ENCODE assay signal across 18 cellular contexts in genomic region chr6:49284134-49284533, GRCh38.
"Had no signal": no experiment of that assay in that cellular context is flagged by ENCODE, and none has a peak within 500 bp of the region (broad histone marks: within the 10 kb centered on the region; RNA-seq: fewer than 3 reads in every experiment).

No MANE protein-coding gene starts in this region.

- ATAC-seq: left cardiac atrium, lower lobe of right lung, natural killer cell, pancreas, right cardiac atrium had no signal

- DNase-seq: dorsolateral prefrontal cortex; effector CD8-positive, alpha-beta T cell; foreskin melanocyte; head of caudate nucleus; kidney; left cardiac atrium; left ventricle myocardium inferior; lower lobe of right lung; natural killer cell; occipital lobe; pancreas; right cardiac atrium; small intestine; stimulated activated CD4-positive, alpha-beta T cell treated with anti-CD3 and anti-CD28 coated beads, Interleukin-12 subunit alpha, Interleukin-12 subunit beta, amount 100 ng/mL, for 4 hours; stimulated activated naive CD4-positive, alpha-beta T cell; stomach; substantia nigra; transverse colon had no signal
